1 cellular context compared by ENCODE assay signal in the genomic region with DNA sequence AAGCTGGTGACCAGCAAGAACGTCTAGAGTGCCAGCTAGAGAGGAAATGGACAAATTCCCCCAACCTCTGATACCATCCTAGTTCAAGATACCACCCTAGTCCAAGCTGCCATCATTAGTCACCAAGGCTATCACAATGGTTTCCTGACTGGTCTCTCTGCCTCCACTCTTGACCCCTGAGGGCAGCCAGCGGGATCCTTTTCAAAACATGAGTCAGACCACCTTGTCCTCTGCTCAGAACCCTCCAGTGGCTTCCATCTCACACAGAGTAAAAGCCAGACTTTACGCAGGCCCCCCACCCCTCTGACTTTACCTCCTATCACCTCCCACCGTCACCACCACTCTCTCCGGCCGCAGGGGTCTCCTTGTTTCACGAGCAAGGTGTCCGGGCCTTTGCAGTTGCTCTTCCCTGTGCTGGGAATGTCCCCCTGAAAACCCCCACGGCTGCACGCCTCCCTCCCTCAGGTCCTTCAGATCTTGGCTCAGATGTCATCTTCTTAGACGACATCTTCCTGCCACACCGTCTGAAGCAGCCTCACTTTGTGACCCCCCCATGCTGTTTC.
TF ChIP-seq lines count a peak whose summit lies in the region.

No MANE protein-coding gene starts in this region.

TF ChIP-seq in HEK293, 187 proteins besides CTCF, POLR2A, EP300 and RAD21 (continued from another document):
- TF ChIP-seq, protein P1, sequence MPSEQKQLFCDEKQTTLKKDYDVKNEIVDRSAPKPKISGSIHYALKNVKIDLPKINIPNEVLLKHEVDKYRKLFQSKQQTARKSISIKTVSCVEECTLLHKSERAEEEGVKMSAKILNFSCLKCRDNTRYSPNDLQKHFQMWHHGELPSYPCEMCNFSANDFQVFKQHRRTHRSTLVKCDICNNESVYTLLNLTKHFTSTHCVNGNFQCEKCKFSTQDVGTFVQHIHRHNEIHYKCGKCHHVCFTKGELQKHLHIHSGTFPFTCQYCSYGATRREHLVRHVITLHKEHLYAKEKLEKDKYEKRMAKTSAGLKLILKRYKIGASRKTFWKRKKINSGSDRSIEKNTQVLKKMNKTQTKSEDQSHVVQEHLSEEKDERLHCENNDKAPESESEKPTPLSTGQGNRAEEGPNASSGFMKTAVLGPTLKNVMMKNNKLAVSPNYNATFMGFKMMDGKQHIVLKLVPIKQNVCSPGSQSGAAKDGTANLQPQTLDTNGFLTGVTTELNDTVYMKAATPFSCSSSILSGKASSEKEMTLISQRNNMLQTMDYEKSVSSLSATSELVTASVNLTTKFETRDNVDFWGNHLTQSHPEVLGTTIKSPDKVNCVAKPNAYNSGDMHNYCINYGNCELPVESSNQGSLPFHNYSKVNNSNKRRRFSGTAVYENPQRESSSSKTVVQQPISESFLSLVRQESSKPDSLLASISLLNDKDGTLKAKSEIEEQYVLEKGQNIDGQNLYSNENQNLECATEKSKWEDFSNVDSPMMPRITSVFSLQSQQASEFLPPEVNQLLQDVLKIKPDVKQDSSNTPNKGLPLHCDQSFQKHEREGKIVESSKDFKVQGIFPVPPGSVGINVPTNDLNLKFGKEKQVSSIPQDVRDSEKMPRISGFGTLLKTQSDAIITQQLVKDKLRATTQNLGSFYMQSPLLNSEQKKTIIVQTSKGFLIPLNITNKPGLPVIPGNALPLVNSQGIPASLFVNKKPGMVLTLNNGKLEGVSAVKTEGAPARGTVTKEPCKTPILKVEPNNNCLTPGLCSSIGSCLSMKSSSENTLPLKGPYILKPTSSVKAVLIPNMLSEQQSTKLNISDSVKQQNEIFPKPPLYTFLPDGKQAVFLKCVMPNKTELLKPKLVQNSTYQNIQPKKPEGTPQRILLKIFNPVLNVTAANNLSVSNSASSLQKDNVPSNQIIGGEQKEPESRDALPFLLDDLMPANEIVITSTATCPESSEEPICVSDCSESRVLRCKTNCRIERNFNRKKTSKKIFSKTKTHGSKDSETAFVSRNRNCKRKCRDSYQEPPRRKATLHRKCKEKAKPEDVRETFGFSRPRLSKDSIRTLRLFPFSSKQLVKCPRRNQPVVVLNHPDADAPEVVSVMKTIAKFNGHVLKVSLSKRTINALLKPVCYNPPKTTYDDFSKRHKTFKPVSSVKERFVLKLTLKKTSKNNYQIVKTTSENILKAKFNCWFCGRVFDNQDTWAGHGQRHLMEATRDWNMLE (tag by site-specific recombination; conservative IDR thresholded peaks at IDR 0.05; ENCODE audit: low read depth): no peak
- TF ChIP-seq TRIM28 (IDR thresholded peaks at IDR 0.05; ENCODE audit: borderline replicate concordance, low read length): no peak
- TF ChIP-seq, protein P2, sequence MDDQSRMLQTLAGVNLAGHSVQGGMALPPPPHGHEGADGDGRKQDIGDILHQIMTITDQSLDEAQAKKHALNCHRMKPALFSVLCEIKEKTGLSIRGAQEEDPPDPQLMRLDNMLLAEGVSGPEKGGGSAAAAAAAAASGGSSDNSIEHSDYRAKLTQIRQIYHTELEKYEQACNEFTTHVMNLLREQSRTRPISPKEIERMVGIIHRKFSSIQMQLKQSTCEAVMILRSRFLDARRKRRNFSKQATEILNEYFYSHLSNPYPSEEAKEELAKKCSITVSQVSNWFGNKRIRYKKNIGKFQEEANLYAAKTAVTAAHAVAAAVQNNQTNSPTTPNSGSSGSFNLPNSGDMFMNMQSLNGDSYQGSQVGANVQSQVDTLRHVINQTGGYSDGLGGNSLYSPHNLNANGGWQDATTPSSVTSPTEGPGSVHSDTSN (CRISPR knock-in tag; IDR thresholded peaks at IDR 0.05): no peak
- TF ChIP-seq ZNF2 (tag by site-specific recombination; IDR thresholded peaks at IDR 0.05): no peak
